In the genomic region with DNA sequence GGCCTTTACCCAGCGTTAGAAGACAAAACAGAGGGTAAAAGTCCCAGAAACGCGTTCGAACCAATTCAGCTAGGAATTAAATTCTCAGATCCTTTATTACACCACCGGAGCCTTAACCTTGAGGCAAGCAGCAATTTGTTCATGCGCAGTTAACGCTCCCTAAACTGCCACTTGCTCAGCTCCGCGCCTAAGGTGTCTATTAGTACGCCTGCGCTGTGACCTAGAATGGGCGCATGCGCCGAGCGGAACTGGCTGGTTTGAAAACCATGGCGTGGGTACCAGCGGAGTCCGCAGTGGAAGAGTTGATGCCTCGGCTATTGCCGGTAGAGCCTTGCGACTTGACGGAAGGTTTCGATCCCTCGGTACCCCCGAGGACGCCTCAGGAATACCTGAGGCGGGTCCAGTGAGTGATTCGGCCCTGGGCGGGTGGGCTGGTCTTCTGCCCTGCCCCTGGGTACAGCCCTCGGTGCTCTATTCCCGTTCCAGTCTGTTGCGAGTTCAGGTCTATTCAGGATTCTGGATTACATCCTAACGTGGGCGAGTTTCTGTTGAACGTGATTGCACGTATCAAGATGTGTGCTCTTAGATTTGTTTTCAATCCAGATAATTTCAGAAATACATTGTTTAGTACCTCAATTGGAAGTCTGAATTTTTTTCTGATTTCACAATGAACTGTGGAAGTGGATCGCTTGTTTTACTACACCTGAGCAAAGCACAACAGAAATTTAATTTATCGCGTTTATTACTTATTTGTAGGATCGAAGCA, we compare ENCODE assay signal across 8 cellular contexts. TPM values are rescaled to one million over a fixed set of nuclear protein-coding genes. Genes with fewer than 3 reads are reported as not detected.
DNase-seq lines count a peak whose midpoint lies in the region; ATAC-seq lines count a peak whose summit lies in the region.

A gene with protein sequence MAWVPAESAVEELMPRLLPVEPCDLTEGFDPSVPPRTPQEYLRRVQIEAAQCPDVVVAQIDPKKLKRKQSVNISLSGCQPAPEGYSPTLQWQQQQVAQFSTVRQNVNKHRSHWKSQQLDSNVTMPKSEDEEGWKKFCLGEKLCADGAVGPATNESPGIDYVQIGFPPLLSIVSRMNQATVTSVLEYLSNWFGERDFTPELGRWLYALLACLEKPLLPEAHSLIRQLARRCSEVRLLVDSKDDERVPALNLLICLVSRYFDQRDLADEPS (plus strand): TSS at position 251 of the 766 bp plus-strand sequence. CDS start 16 bp downstream, at position 267.

- peak within 1 kb of the TSS; percentile 92 for H3K4me2 ChIP-seq in BLaER1

- no peaks in the 10 kb centered on the region for H3K9me3 Mint-ChIP-seq in activated CD4-positive, alpha-beta T cell treated with anti-CD3 and anti-CD28 coated beads, Interleukin-2, amount 10 ng/mL, durations not matched to agents 7 days and 5 days

- peak within 1 kb of the TSS; percentile 69 for H3K27ac ChIP-seq in BLaER1

- H3K27me3 ChIP-seq in BLaER1, result no peaks in the 10 kb centered on the region

- peak within 1 kb of the TSS; percentile 83 for H3K4me3 Mint-ChIP-seq in activated CD4-positive, alpha-beta T cell treated with anti-CD3 and anti-CD28 coated beads, Interleukin-2, amount 10 ng/mL, durations not matched to agents 7 days and 5 days

- no peaks in the 10 kb centered on the region for H3K27me3 Mint-ChIP-seq in activated CD4-positive, alpha-beta T cell treated with anti-CD3 and anti-CD28 coated beads, Interleukin-2, amount 10 ng/mL, durations not matched to agents 7 days and 5 days

- no peaks in the 10 kb centered on the region for H4K20me1 ChIP-seq in BLaER1

- CTCF ChIA-PET in activated CD4-positive, alpha-beta T cell treated with anti-CD3 and anti-CD28 coated beads, Interleukin-2, amount 10 ng/mL, durations not matched to agents 7 days and 5 days (lab: Charles Lee), result interaction anchor here (0.5 to 1.4 kb wide), 6 partner anchors 9 to 56 kb away, joined by 3 to 4 read pairs (median 3); a partner anchor contains a TSS

- ATAC-seq in GM19328 (IDR thresholded peaks at IDR 0.05; ENCODE audit: unreplicated experiment) (peak; percentile 87), HG03520 (IDR thresholded peaks at IDR 0.05; ENCODE audit: unreplicated experiment) (peak; percentile 89)

- H3K9ac ChIP-seq in BLaER1, result peak within 1 kb of the TSS; percentile 84

- H3K36me3 Mint-ChIP-seq in activated CD4-positive, alpha-beta T cell treated with anti-CD3 and anti-CD28 coated beads, Interleukin-2, amount 10 ng/mL, durations not matched to agents 7 days and 5 days (ENCODE audit: low read depth), result peaks cover 6% of the 10 kb centered on the region

- H3K4me1 ChIP-seq in BLaER1, result peaks cover 19% of the 10 kb centered on the region

- POLR2A ChIA-PET in activated CD4-positive, alpha-beta T cell treated with anti-CD3 and anti-CD28 coated beads, Interleukin-2, amount 10 ng/mL, durations not matched to agents 7 days and 5 days (lab: Charles Lee), result interaction anchor here (0.5 to 1.3 kb wide), 4 partner anchors 12 to 61 kb away, joined by 3 to 5 read pairs (median 3); a partner anchor contains a TSS

- H3K4me3 ChIP-seq in BLaER1, result peak within 1 kb of the TSS; percentile 84

- H3K36me3 ChIP-seq in BLaER1, result peaks cover 18% of the 10 kb centered on the region

- DNase-seq in NCI-H69 (lab: John Stamatoyannopoulos, UW) (peak; percentile 99), dedifferentiated amniotic fluid mesenchymal stem cell (ENCODE audit: extremely low spot score) (peak; percentile 95), left kidney (ENCODE audit: low read depth, low spot score) (peak; percentile 98)
- DNase-seq in activated CD4-positive, alpha-beta T cell treated with anti-CD3 and anti-CD28 coated beads, Interleukin-2, amount 10 ng/mL, durations not matched to agents 7 days and 5 days, result peak; percentile 95
- peak; percentile 94 for DNase-seq in stimulated activated CD4-positive, alpha-beta T cell treated with anti-CD3 and anti-CD28 coated beads, Interleukin-2, amount 100 ng/mL, for 24 hours

- H3K27ac Mint-ChIP-seq in activated CD4-positive, alpha-beta T cell treated with anti-CD3 and anti-CD28 coated beads, Interleukin-2, amount 10 ng/mL, durations not matched to agents 7 days and 5 days, result peak within 1 kb of the TSS; percentile 87

- peaks cover 31% of the 10 kb centered on the region for H3K4me1 Mint-ChIP-seq in activated CD4-positive, alpha-beta T cell treated with anti-CD3 and anti-CD28 coated beads, Interleukin-2, amount 10 ng/mL, durations not matched to agents 7 days and 5 days

- H3K9me3 ChIP-seq in BLaER1, result no peaks in the 10 kb centered on the region

RNA-seq across cellular contexts. Expression of the gene that starts here (rescaled TPM):
- total RNA-seq in activated CD4-positive, alpha-beta T cell treated with anti-CD3 and anti-CD28 coated beads, Interleukin-2, amount 10 ng/mL, durations not matched to agents 7 days and 5 days, result 10 to 100 TPM; 20.4 to 21.2 TPM

Comparison
In these comparisons a context has a peak if more than half of its experiments do, and no peak if none do; other contexts are left out.
1. Peak in every context shown above with its lines: DNase-seq, ATAC-seq, H3K4me3 ChIP-seq and H3K27ac ChIP-seq.